Comparison of ENCODE assay signal across 19 cellular contexts in genomic region chr6:21603516-21603952, GRCh38. TPM values are rescaled to one million over a fixed set of nuclear protein-coding genes. Genes with fewer than 3 reads are reported as not detected.
DNase-seq lines count a peak whose midpoint lies in the region; ATAC-seq, FAIRE-seq and TF ChIP-seq lines count a peak whose summit lies in the region.
"Had no signal": no experiment of that assay in that cellular context is flagged by ENCODE, and none has a peak within 500 bp of the region (broad histone marks: within the 10 kb centered on the region; RNA-seq: fewer than 3 reads in every experiment).

No MANE protein-coding gene starts in this region.

- H3K9me3 ChIP-seq in MM.1S (replicated peaks; ENCODE audit: insufficient read depth, low read length): no peaks in the 10 kb centered on the region
- H3K9me3 ChIP-seq: esophagus squamous epithelium, SJCRH30 had no signal

- CTCF ChIA-PET in HEK293T (lab: Yijun Ruan, JAX): no interaction called here

- ATAC-seq in GM18498 (IDR thresholded peaks at IDR 0.05; ENCODE audit: unreplicated experiment): no peak
- ATAC-seq: HCT116; left cardiac atrium; naive thymus-derived CD4-positive, alpha-beta T cell had no signal

- H3K79me2 ChIP-seq in MM.1S (ENCODE audit: low read length): no peaks in the 10 kb centered on the region

- no peak overlapping the region for H2AFZ ChIP-seq in MM.1S (ENCODE audit: low read length)

- H3K9me2 ChIP-seq in MM.1S (replicated peaks; ENCODE audit: insufficient read depth, low read length): no peaks in the 10 kb centered on the region

- no peaks in the 10 kb centered on the region for H3K27me3 ChIP-seq in MM.1S (replicated peaks; ENCODE audit: insufficient read depth, low read length)
- H3K27me3 ChIP-seq: esophagus squamous epithelium, SJCRH30 had no signal

- TF ChIP-seq CTCF in NB4 (IDR thresholded peaks at IDR 0.05; ENCODE audit: low read depth, low read length) (no peak), MM.1S (IDR thresholded peaks at IDR 0.05; ENCODE audit: low read length) (no peak)

- no peaks in the 10 kb centered on the region for H4K20me1 ChIP-seq in MM.1S (ENCODE audit: insufficient read depth, low read length)

- H3F3A ChIP-seq in MM.1S (ENCODE audit: insufficient read depth, low read length): no peaks in the 10 kb centered on the region

- no peaks in the 10 kb centered on the region for H3K4me1 ChIP-seq in MM.1S (ENCODE audit: low read length)

- POLR2A ChIA-PET in HEK293T (lab: Yijun Ruan, JAX): interaction anchor here (0.9 kb wide), 1 partner anchor 9 kb away, joined by 3 read pairs; no protein-coding TSS in a partner anchor

- DNase-seq in GM12892 (ENCODE audit: insufficient read length) (no peak), HEK293T (ENCODE audit: extremely low spot score) (no peak), NB4 (ENCODE audit: low read depth) (peak; percentile 21), left kidney (ENCODE audit: low read depth, low spot score) (peak; percentile 36), MM.1S (no peak), HPDE6-E6E7 (ENCODE audit: extremely low spot score) (no peak), SIG-M5 (lab: John Stamatoyannopoulos, UW) (no peak)
- DNase-seq: activated CD4-positive, alpha-beta T cell treated with anti-CD3 and anti-CD28 coated beads, Interleukin-2, amount 50 U/mL, for 48 hours; anterior cingulate cortex; DMS 273 treated with DMSO at 0.1 percent for 48 hours; esophagus squamous epithelium; left cardiac atrium; naive thymus-derived CD4-positive, alpha-beta T cell; SJCRH30; stimulated activated CD4-positive, alpha-beta T cell treated with anti-CD3 and anti-CD28 coated beads, Interleukin-2, amount 100 ng/mL, for 24 hours; trophoblast cell had no signal

- peak; percentile 81 for FAIRE-seq in GM12892 (lab: Jason Lieb, UNC)

- no peak overlapping the region for H3K27ac ChIP-seq in MM.1S (ENCODE audit: low read length)
- H3K27ac ChIP-seq: coronary artery, esophagus squamous epithelium, SJCRH30 had no signal

- no peak overlapping the region for H3K4me2 ChIP-seq in MM.1S (ENCODE audit: low read depth, low read length)

- H3K36me3 ChIP-seq in MM.1S (replicated peaks; ENCODE audit: insufficient read depth, low read length): no peaks in the 10 kb centered on the region
- H3K36me3 ChIP-seq: esophagus squamous epithelium had no signal

- H3K9ac ChIP-seq in MM.1S (ENCODE audit: low read length): no peak overlapping the region

- H3K4me3 ChIP-seq in NB4 (ENCODE audit: low read depth, low read length) (no peak overlapping the region), MM.1S (ENCODE audit: low read length) (no peak overlapping the region)
- H3K4me3 ChIP-seq: coronary artery, esophagus squamous epithelium, SJCRH30 had no signal

- TF ChIP-seq POLR2A in GM12892 (IDR thresholded peaks at IDR 0.05; ENCODE audit: low read depth, low read length) (no peak), NB4 (IDR thresholded peaks at IDR 0.05; ENCODE audit: extremely low read depth, insufficient read length) (no peak)

TF ChIP-seq in HEK293T, 16 proteins besides CTCF, POLR2A, EP300 and RAD21:
- TF ChIP-seq NFRKB (IDR thresholded peaks at IDR 0.05) (no peak), SUZ12 (IDR thresholded peaks at IDR 0.05) (no peak), SP1 (IDR thresholded peaks at IDR 0.05) (no peak), TARDBP (IDR thresholded peaks at IDR 0.05) (no peak), LEF1 (IDR thresholded peaks at IDR 0.05; ENCODE audit: borderline replicate concordance) (no peak)
- TF ChIP-seq, protein P1, sequence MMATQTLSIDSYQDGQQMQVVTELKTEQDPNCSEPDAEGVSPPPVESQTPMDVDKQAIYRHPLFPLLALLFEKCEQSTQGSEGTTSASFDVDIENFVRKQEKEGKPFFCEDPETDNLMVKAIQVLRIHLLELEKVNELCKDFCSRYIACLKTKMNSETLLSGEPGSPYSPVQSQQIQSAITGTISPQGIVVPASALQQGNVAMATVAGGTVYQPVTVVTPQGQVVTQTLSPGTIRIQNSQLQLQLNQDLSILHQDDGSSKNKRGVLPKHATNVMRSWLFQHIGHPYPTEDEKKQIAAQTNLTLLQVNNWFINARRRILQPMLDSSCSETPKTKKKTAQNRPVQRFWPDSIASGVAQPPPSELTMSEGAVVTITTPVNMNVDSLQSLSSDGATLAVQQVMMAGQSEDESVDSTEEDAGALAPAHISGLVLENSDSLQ (IDR thresholded peaks at IDR 0.05): 0 out of 2 replicates have a peak, but pooled peaks have one; percentile 18
TF ChIP-seq in HEK293T: peak in this region for 1.

RNA-seq across cellular contexts. Expression of gene SOX4, which starts 10.0 kb away (rescaled TPM):
- polyA plus RNA-seq in GM12892 (2012; ENCODE audit: missing spikeins): 23.4 TPM

Comparison
In these comparisons a context has a peak if more than half of its experiments do, and no peak if none do; other contexts are left out.
1. DNase-seq: peak in NB4 (single experiment) and left kidney (single experiment); none in GM12892 (single experiment), HEK293T (single experiment), MM.1S (single experiment), HPDE6-E6E7 (single experiment) and SIG-M5 (single experiment).